ENCODE assay signal across 9 cellular contexts in the genomic region with DNA sequence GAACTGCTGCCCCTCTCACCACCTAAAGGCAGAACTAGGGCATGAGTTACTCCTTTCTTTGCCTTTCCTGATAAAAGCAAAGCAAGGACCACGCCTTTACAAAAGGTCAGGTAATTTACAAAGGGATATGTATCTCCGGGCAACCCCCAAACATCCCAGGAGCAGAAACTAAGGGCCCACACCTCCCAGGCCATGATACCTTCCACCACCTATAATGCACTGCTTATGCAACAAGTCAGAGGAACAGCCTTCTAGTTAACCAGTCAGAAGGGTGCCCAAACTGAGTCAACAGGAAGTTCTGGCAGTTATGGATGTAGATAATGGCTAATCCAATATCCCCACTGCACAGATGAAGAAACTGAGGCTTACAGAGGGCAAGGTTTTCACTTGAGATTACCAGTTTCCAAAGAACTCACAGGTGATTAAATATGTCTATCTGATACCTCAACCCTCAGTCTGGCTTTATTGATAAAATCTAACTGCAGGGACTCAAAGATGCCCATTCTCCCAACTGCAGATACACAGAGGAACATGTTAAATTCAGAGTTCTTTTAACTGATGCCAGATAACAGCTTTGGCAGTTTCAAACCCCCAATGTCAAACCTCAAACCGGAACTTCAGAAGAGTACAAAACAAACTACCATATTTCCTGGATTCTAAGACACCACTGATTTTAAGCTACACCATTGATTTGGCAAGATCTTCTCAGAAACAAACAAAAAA. TPM values are rescaled to one million over a fixed set of nuclear protein-coding genes. Genes with fewer than 3 reads are reported as not detected.
DNase-seq lines count a peak whose midpoint lies in the region; ATAC-seq, FAIRE-seq and TF ChIP-seq lines count a peak whose summit lies in the region.
"Had no signal": no experiment of that assay in that cellular context is flagged by ENCODE, and none has a peak within 500 bp of the region (broad histone marks: within the 10 kb centered on the region; RNA-seq: fewer than 3 reads in every experiment).

No MANE protein-coding gene starts in this region.

- H3K4me1 ChIP-seq in BLaER1 treated with 17β-estradiol and CSF1 and Interleukin-3, amounts not matched to agents 10 nM and 100 nM = peaks cover 100% of the 10 kb centered on the region in 10 experiments
- H3K4me1 ChIP-seq in GM12878 (ENCODE audit: control insufficient read depth, insufficient read depth, low read length) (peaks cover 91% of the 10 kb centered on the region), muscle layer of duodenum (ENCODE audit: control insufficient read depth in 1 of 2, insufficient read depth in 2 of 2, low read length in 2 of 2) (peaks cover 70 to 93% of the 10 kb centered on the region in 2 donors), BE2C (no peaks in the 10 kb centered on the region; the same call in 1 of the 2 replicates)

- peaks cover 0 to 13% (median 0%) of the 10 kb centered on the region in 11 experiments; a peak in 4 of 22 replicates for H4K20me1 ChIP-seq in BLaER1 treated with 17β-estradiol and CSF1 and Interleukin-3, amounts not matched to agents 10 nM and 100 nM
- no peaks in the 10 kb centered on the region for H4K20me1 ChIP-seq in GM12878 (ENCODE audit: control insufficient read depth, insufficient read depth)

- SMC1A ChIA-PET in GM12878 (lab: Charles Lee; ENCODE audit: uncharacterized antibody, unreplicated experiment) = interaction anchor here (0.8 to 9.7 kb wide), 6 partner anchors 9 to 118 kb away, joined by 3 to 92 read pairs (median 8); a partner anchor contains a TSS

- ATAC-seq in GM12878 = peak; percentile 6; the same call in 2 of the 3 replicates

- FAIRE-seq in GM12878 (lab: Jason Lieb, UNC) = no peak

- H3K9me3 ChIP-seq in BLaER1 treated with 17β-estradiol and CSF1 and Interleukin-3, amounts not matched to agents 10 nM and 100 nM (replicated peaks in 1 of 11) = no peaks in the 10 kb centered on the region
- H3K9me3 ChIP-seq in KOPT-K1 (ENCODE audit: insufficient read depth, low read length, poor library complexity, severe bottlenecking) (no peaks in the 10 kb centered on the region), GM12878 (replicated peaks; ENCODE audit: control insufficient read depth, insufficient read depth, low read length) (no peaks in the 10 kb centered on the region), muscle layer of duodenum (ENCODE audit: control insufficient read depth in 1 of 2, low read length in 2 of 2) (no peaks in the 10 kb centered on the region), BE2C (no peaks in the 10 kb centered on the region)

- H3K9ac ChIP-seq in BLaER1 treated with 17β-estradiol and CSF1 and Interleukin-3, amounts not matched to agents 10 nM and 100 nM = peak overlapping the region; percentile 57 to 83 (median 78)
- peak overlapping the region; percentile 82 for H3K9ac ChIP-seq in GM12878 (ENCODE audit: control insufficient read depth, insufficient read depth, low read length)

- H3K36me3 ChIP-seq in BLaER1 treated with 17β-estradiol and CSF1 and Interleukin-3, amounts not matched to agents 10 nM and 100 nM = peaks cover 0 to 9% (median 0%) of the 10 kb centered on the region in 11 experiments; a peak in 5 of 22 replicates
- peaks cover 29% of the 10 kb centered on the region for H3K36me3 ChIP-seq in KOPT-K1 (ENCODE audit: insufficient read depth, low read length)
- H3K36me3 ChIP-seq in GM12878 (ENCODE audit: control insufficient read depth in 2 of 2, insufficient read depth in 2 of 2, low read length in 1 of 2) = peaks cover 15 to 19% of the 10 kb centered on the region in 2 experiments; a peak in 3 of 4 replicates
- H3K36me3 ChIP-seq in muscle layer of duodenum (ENCODE audit: control insufficient read depth in 1 of 2, insufficient read depth in 2 of 2, low read length in 2 of 2) = peaks cover 4 to 12% of the 10 kb centered on the region in 2 donors
- no peaks in the 10 kb centered on the region for H3K36me3 ChIP-seq in BE2C
- peaks cover under 1% of the 10 kb centered on the region for H3K36me3 ChIP-seq in brain microvascular endothelial cell (replicated peaks)

- in situ Hi-C loops in GM12878 (cut with MboI) (no loop called here), brain microvascular endothelial cell (cut with HindIII; ENCODE audit: low pct_ligation_motif_present, low sequenced_read_pairs) (no loop called here)

- H3K4me2 ChIP-seq in BLaER1 treated with 17β-estradiol and CSF1 and Interleukin-3, amounts not matched to agents 10 nM and 100 nM = peak overlapping the region; percentile 86 to 98 (median 95)
- peak overlapping the region; percentile 99 for H3K4me2 ChIP-seq in GM12878 (ENCODE audit: control insufficient read depth, insufficient read depth)

- H3K79me2 ChIP-seq in GM12878 (ENCODE audit: control insufficient read depth, insufficient read depth, low read length) = peaks cover 57% of the 10 kb centered on the region

- intact Hi-C loops in GM12878 (cut with micrococcal nuclease; ENCODE audit: unreplicated experiment) = loop anchor here (2.0 kb wide), 1 partner anchor 17 kb away; a partner anchor contains a TSS

- no peak for TF ChIP-seq RAD21 in GM12878 (IDR thresholded peaks at IDR 0.05; ENCODE audit: insufficient read depth, low read depth, low read length)

- TF ChIP-seq EP300 in GM12878 (IDR thresholded peaks at IDR 0.05; ENCODE audit: borderline replicate concordance in 1 of 2, control insufficient read depth in 1 of 2, low read depth in 2 of 2, low read length in 2 of 2) = no peak

- no peak overlapping the region; the same call in 1 of the 2 replicates for H2AFZ ChIP-seq in GM12878 (ENCODE audit: control insufficient read depth, low read depth, low read length)

- RAD21 ChIA-PET in GM12878 (lab: Charles Lee; ENCODE audit: unreplicated experiment) = interaction anchor here (1.1 to 8.2 kb wide), 7 partner anchors 7 to 118 kb away, joined by 3 to 88 read pairs (median 7); a partner anchor contains a TSS

- no peaks in the 10 kb centered on the region for H3K27me3 ChIP-seq in BLaER1 treated with 17β-estradiol and CSF1 and Interleukin-3, amounts not matched to agents 10 nM and 100 nM
- H3K27me3 ChIP-seq in GM12878 (replicated peaks in 1 of 2; ENCODE audit: control insufficient read depth in 2 of 2, insufficient read depth in 2 of 2, low read length in 1 of 2) (no peaks in the 10 kb centered on the region), muscle layer of duodenum (ENCODE audit: low read depth, low read length) (no peaks in the 10 kb centered on the region), BE2C (no peaks in the 10 kb centered on the region), brain microvascular endothelial cell (replicated peaks) (no peaks in the 10 kb centered on the region)

- no peak for TF ChIP-seq POLR2A in GM12878 (IDR thresholded peaks at IDR 0.05; ENCODE audit: low read depth, low read length)

- CTCF ChIA-PET in GM12878 (lab: Yijun Ruan, JAX) = interaction anchor here (1.0 to 18.4 kb wide), 4 partner anchors 8 to 81 kb away, joined by 4 to 177 read pairs (median 8); a partner anchor contains a TSS

- POLR2A ChIA-PET in GM12878 (lab: Charles Lee) = interaction anchor here (1.6 to 16.1 kb wide), 3 partner anchors 9 to 117 kb away, joined by 6 to 198 read pairs (median 13); a partner anchor contains a TSS

- TF ChIP-seq CTCF in GM12878 (IDR thresholded peaks at IDR 0.05 in 2 of 3, conservative IDR thresholded peaks at IDR 0.05 in 1 of 3; ENCODE audit: control insufficient read depth in 2 of 3, extremely low read depth in 1 of 3, insufficient read depth in 1 of 3, low read depth in 3 of 3, low read length in 3 of 3) (no peak), BE2C (IDR thresholded peaks at IDR 0.05; ENCODE audit: low read depth, low read length) (no peak), brain microvascular endothelial cell (IDR thresholded peaks at IDR 0.05; ENCODE audit: low read depth, low read length, missing control alignments) (no peak)

- H3K27ac ChIP-seq in BLaER1 treated with 17β-estradiol and CSF1 and Interleukin-3, amounts not matched to agents 10 nM and 100 nM = peak overlapping the region; percentile 73 to 94 (median 87); a peak in 21 of 22 replicates
- H3K27ac ChIP-seq in KOPT-K1 (ENCODE audit: low read depth, low read length, poor library complexity, severe bottlenecking) = peak overlapping the region; percentile 100
- peak overlapping the region; percentile 96 for H3K27ac ChIP-seq in GM12878 (ENCODE audit: control insufficient read depth, insufficient read depth)
- peak overlapping the region; percentile 58 for H3K27ac ChIP-seq in muscle layer of duodenum (ENCODE audit: low read length)
- H3K27ac ChIP-seq in brain microvascular endothelial cell = no peak overlapping the region

- 0% methylated on average over 3 of the region's 3 CpGs for WGBS in GM12878 (ENCODE audit: insufficient coverage, insufficient replicate concordance, low lambda C conversion rate, missing lambda C conversion rate)

- TSS peak; percentile 89 for BruUV-seq in GM12878 (replicated peaks; lab: Mats Ljungman, UMichigan)

- DNase-seq in GM12878 (ENCODE audit: low read depth, low spot score) = no peak
- no peak for DNase-seq in BE2C
- no peak for DNase-seq in brain microvascular endothelial cell
- DNase-seq in stimulated activated CD4-positive, alpha-beta T cell treated with anti-CD3 and anti-CD28 coated beads, Interleukin-2, amount 100 ng/mL, for 48 hours = no peak
- DNase-seq in NCI-H446 (lab: John Stamatoyannopoulos, UW) = no peak
- DNase-seq: retina had no signal

- peak overlapping the region in 9 of 10 experiments; percentile 24 to 58 (median 49); a peak in 17 of 20 replicates for H3K4me3 ChIP-seq in BLaER1 treated with 17β-estradiol and CSF1 and Interleukin-3, amounts not matched to agents 10 nM and 100 nM
- H3K4me3 ChIP-seq in GM12878 (peak overlapping the region; percentile 51), muscle layer of duodenum (ENCODE audit: low read depth in 1 of 2, low read length in 2 of 2) (peak overlapping the region; percentile 13 to 33), BE2C (ENCODE audit: low read depth, low read length) (no peak overlapping the region), brain microvascular endothelial cell (ENCODE audit: low read depth, low read length) (no peak overlapping the region)

RNA-seq across cellular contexts. Expression of a gene that starts 16.8 kb away (rescaled TPM):
- total RNA-seq in GM12878 (2013; cell fraction: nucleolus; rRNA removed) = 3.6 and 4.4 TPM in 2 replicates
- 5.3 and 5.9 TPM in 2 replicates for total RNA-seq in GM12878 (2014; rRNA removed)
- total RNA-seq in GM12878 (2014; rRNA removed; fragmentation: Illumina TruSeq; extraction: Trizol) = 1.2 and 2.4 TPM in 2 replicates
- total RNA-seq in GM12878 (2021) = 6.0 and 9.1 TPM in 2 replicates
- 1.9 TPM for polyA plus RNA-seq in GM12878 (2011; ENCODE audit: low read depth)
- polyA plus RNA-seq in GM12878 (2011; rRNA removed) = 0.65 and 1.6 TPM in 2 replicates
- polyA plus RNA-seq in GM12878 (2011; cell fraction: cytosol; rRNA removed) = 2.1 and 2.4 TPM in 2 replicates
- 8.4 and 11.5 TPM in 2 replicates for polyA plus RNA-seq in GM12878 (2011; cell fraction: nucleus; rRNA removed)
- 5.7 and 6.0 TPM in 2 replicates for polyA plus RNA-seq in GM12878 (2012)
- 0.25 and 1.9 TPM in 2 replicates for polyA plus RNA-seq in GM12878 (2014; fragmentation: Illumina TruSeq; extraction: Trizol)
- polyA plus RNA-seq in GM12878 (2014; fragmentation: Nextera tagmentation; extraction: Ambion mirVana) = 1 to 10 TPM in 1 of 2 experiments, under 1 TPM in 1; 0.31 to 1.2 TPM
- 5.5 and 6.3 TPM in 2 replicates for polyA plus RNA-seq in GM12878 (2014; rRNA removed)
- polyA plus RNA-seq in GM12878 (2016; fragmentation: Nextera tagmentation; extraction: Ambion mirVana) = 1 to 10 TPM; 4.2 to 5.3 TPM
- 1.6 and 2.1 TPM in 2 replicates for polyA minus RNA-seq in GM12878 (2011; rRNA and poly(A)+ RNA removed)
- polyA minus RNA-seq in GM12878 (2011; cell fraction: cytosol; rRNA and poly(A)+ RNA removed) = not detected in 2 replicates
- polyA minus RNA-seq in GM12878 (2011; cell fraction: nucleus; rRNA and poly(A)+ RNA removed) = 5.4 and 7.1 TPM in 2 replicates
- polyA plus RNA-seq in BE2C (2012; ENCODE audit: insufficient read depth, insufficient read length, low read depth) = 3.8 TPM

RNA-seq across cellular contexts. Expression of a gene that starts 20.7 kb away (rescaled TPM):
- 26.9 and 32.1 TPM in 2 replicates for total RNA-seq in GM12878 (2013; cell fraction: nucleolus; rRNA removed)
- total RNA-seq in GM12878 (2014; rRNA removed) (14.1 and 16.3 TPM in 2 replicates), GM12878 (2014; rRNA removed; fragmentation: Illumina TruSeq; extraction: Trizol) (8.5 and 8.6 TPM in 2 replicates), GM12878 (2021) (22.2 and 24.3 TPM in 2 replicates)
- 3.8 TPM for polyA plus RNA-seq in GM12878 (2011; ENCODE audit: low read depth)
- polyA plus RNA-seq in GM12878 (2011; rRNA removed) (10.3 and 14.4 TPM in 2 replicates), GM12878 (2014; fragmentation: Illumina TruSeq; extraction: Trizol) (2.0 and 7.9 TPM in 2 replicates), GM12878 (2014; fragmentation: Nextera tagmentation; extraction: Ambion mirVana) (under 1 TPM; 0.27 to 0.82 TPM), GM12878 (2014; rRNA removed) (25.7 and 27.8 TPM in 2 replicates), GM12878 (2016; fragmentation: Nextera tagmentation; extraction: Ambion mirVana) (10 to 100 TPM; 17.4 to 20.8 TPM)
- 18.2 and 21.6 TPM in 2 replicates for polyA plus RNA-seq in GM12878 (2011; cell fraction: cytosol; rRNA removed)
- polyA plus RNA-seq in GM12878 (2011; cell fraction: nucleus; rRNA removed) = 63.9 and 67.2 TPM in 2 replicates
- polyA plus RNA-seq in GM12878 (2012) = 13.5 and 16.9 TPM in 2 replicates
- 12.7 and 20.9 TPM in 2 replicates for polyA minus RNA-seq in GM12878 (2011; rRNA and poly(A)+ RNA removed)
- polyA minus RNA-seq in GM12878 (2011; cell fraction: cytosol; rRNA and poly(A)+ RNA removed) = 5.5 and 7.1 TPM in 2 replicates
- polyA minus RNA-seq in GM12878 (2011; cell fraction: nucleus; rRNA and poly(A)+ RNA removed) = 13.3 and 25.6 TPM in 2 replicates
- 2.9 TPM for polyA plus RNA-seq in BE2C (2012; ENCODE audit: insufficient read depth, insufficient read length, low read depth)

RNA-seq across cellular contexts. Expression of a gene that starts 39.4 kb away (rescaled TPM):
- total RNA-seq in GM12878 (2013; cell fraction: nucleolus; rRNA removed) = 0.27 and 0.33 TPM in 2 replicates
- 0.93 and 1.4 TPM in 2 replicates for total RNA-seq in GM12878 (2014; rRNA removed)
- total RNA-seq in GM12878 (2014; rRNA removed; fragmentation: Illumina TruSeq; extraction: Trizol) = 0.45 and 0.51 TPM in 2 replicates
- total RNA-seq in GM12878 (2021) = 1.1 and 1.2 TPM in 2 replicates
- 0.13 TPM for polyA plus RNA-seq in GM12878 (2011; ENCODE audit: low read depth)
- 0.13 and 0.29 TPM in 2 replicates for polyA plus RNA-seq in GM12878 (2011; rRNA removed)
- polyA plus RNA-seq in GM12878 (2011; cell fraction: cytosol; rRNA removed) = 0.33 and 0.48 TPM in 2 replicates
- polyA plus RNA-seq in GM12878 (2011; cell fraction: nucleus; rRNA removed) = 0.41 and 1.0 TPM in 2 replicates
- polyA plus RNA-seq in GM12878 (2012) = 0.27 and 0.39 TPM in 2 replicates
- 0.21 TPM in 1 of 2 replicates, not detected in the other for polyA plus RNA-seq in GM12878 (2014; fragmentation: Illumina TruSeq; extraction: Trizol)
- under 1 TPM; 0.06 to 0.15 TPM for polyA plus RNA-seq in GM12878 (2014; fragmentation: Nextera tagmentation; extraction: Ambion mirVana)
- 0.79 TPM in 2 replicates for polyA plus RNA-seq in GM12878 (2014; rRNA removed)
- polyA plus RNA-seq in GM12878 (2016; fragmentation: Nextera tagmentation; extraction: Ambion mirVana) = 1 to 10 TPM in 1 of 2 experiments, under 1 TPM in 1; 0.72 to 1.4 TPM
- polyA minus RNA-seq in GM12878 (2011; rRNA and poly(A)+ RNA removed) = 0.67 TPM in 1 of 2 replicates, not detected in the other
- polyA minus RNA-seq in GM12878 (2011; cell fraction: cytosol; rRNA and poly(A)+ RNA removed) = not detected in 2 replicates
- 0.97 and 1.2 TPM in 2 replicates for polyA minus RNA-seq in GM12878 (2011; cell fraction: nucleus; rRNA and poly(A)+ RNA removed)
- not detected for polyA plus RNA-seq in BE2C (2012; ENCODE audit: insufficient read depth, insufficient read length, low read depth)

RNA-seq across cellular contexts. Expression of a gene that starts 50.6 kb away (rescaled TPM):
- 108 and 121 TPM in 2 replicates for total RNA-seq in GM12878 (2013; cell fraction: nucleolus; rRNA removed)
- total RNA-seq in GM12878 (2014; rRNA removed) (47.1 and 56.1 TPM in 2 replicates), GM12878 (2014; rRNA removed; fragmentation: Illumina TruSeq; extraction: Trizol) (14.9 and 16.9 TPM in 2 replicates), GM12878 (2021) (222 and 239 TPM in 2 replicates)
- 32.3 TPM for polyA plus RNA-seq in GM12878 (2011; ENCODE audit: low read depth)
- polyA plus RNA-seq in GM12878 (2011; rRNA removed) (7.8 and 28.1 TPM in 2 replicates), GM12878 (2014; fragmentation: Illumina TruSeq; extraction: Trizol) (44.7 and 78.9 TPM in 2 replicates), GM12878 (2014; fragmentation: Nextera tagmentation; extraction: Ambion mirVana) (10 to 100 TPM; 10.4 to 13.4 TPM), GM12878 (2014; rRNA removed) (35.8 and 63.6 TPM in 2 replicates), GM12878 (2016; fragmentation: Nextera tagmentation; extraction: Ambion mirVana) (100 to 1,000 TPM; 170 to 190 TPM)
- polyA plus RNA-seq in GM12878 (2011; cell fraction: cytosol; rRNA removed) = 20.4 and 35.7 TPM in 2 replicates
- polyA plus RNA-seq in GM12878 (2011; cell fraction: nucleus; rRNA removed) = 51.1 and 94.1 TPM in 2 replicates
- 64.7 and 99.8 TPM in 2 replicates for polyA plus RNA-seq in GM12878 (2012)
- polyA minus RNA-seq in GM12878 (2011; rRNA and poly(A)+ RNA removed) = 50.6 and 52.5 TPM in 2 replicates
- polyA minus RNA-seq in GM12878 (2011; cell fraction: cytosol; rRNA and poly(A)+ RNA removed) = 50.0 and 80.6 TPM in 2 replicates
- 41.3 and 62.6 TPM in 2 replicates for polyA minus RNA-seq in GM12878 (2011; cell fraction: nucleus; rRNA and poly(A)+ RNA removed)
- 394 TPM for polyA plus RNA-seq in BE2C (2012; ENCODE audit: insufficient read depth, insufficient read length, low read depth)

RNA-seq across cellular contexts. Expression of a gene that starts 50.7 kb away (rescaled TPM):
- 2.2 and 3.5 TPM in 2 replicates for total RNA-seq in GM12878 (2013; cell fraction: nucleolus; rRNA removed)
- total RNA-seq in GM12878 (2014; rRNA removed) (2.0 and 2.7 TPM in 2 replicates), GM12878 (2014; rRNA removed; fragmentation: Illumina TruSeq; extraction: Trizol) (0.37 and 0.72 TPM in 2 replicates), GM12878 (2021) (1.4 and 1.5 TPM in 2 replicates)
- polyA plus RNA-seq in GM12878 (2011; ENCODE audit: low read depth) = 0.54 TPM
- polyA plus RNA-seq in GM12878 (2011; rRNA removed) (0.40 and 1.0 TPM in 2 replicates), GM12878 (2014; fragmentation: Illumina TruSeq; extraction: Trizol) (0.08 and 0.81 TPM in 2 replicates), GM12878 (2014; fragmentation: Nextera tagmentation; extraction: Ambion mirVana) (under 1 TPM; 0.10 to 0.46 TPM), GM12878 (2014; rRNA removed) (2.0 and 2.8 TPM in 2 replicates), GM12878 (2016; fragmentation: Nextera tagmentation; extraction: Ambion mirVana) (1 to 10 TPM; 1.9 to 2.8 TPM)
- 1.3 and 2.5 TPM in 2 replicates for polyA plus RNA-seq in GM12878 (2011; cell fraction: cytosol; rRNA removed)
- 3.6 and 4.0 TPM in 2 replicates for polyA plus RNA-seq in GM12878 (2011; cell fraction: nucleus; rRNA removed)
- polyA plus RNA-seq in GM12878 (2012) = 1.1 and 1.2 TPM in 2 replicates
- 0.93 and 1.0 TPM in 2 replicates for polyA minus RNA-seq in GM12878 (2011; rRNA and poly(A)+ RNA removed)
- polyA minus RNA-seq in GM12878 (2011; cell fraction: cytosol; rRNA and poly(A)+ RNA removed) = 1.7 TPM in 1 of 2 replicates, not detected in the other
- polyA minus RNA-seq in GM12878 (2011; cell fraction: nucleus; rRNA and poly(A)+ RNA removed) = 1.9 and 3.1 TPM in 2 replicates
- polyA plus RNA-seq in BE2C (2012; ENCODE audit: insufficient read depth, insufficient read length, low read depth) = 3.4 TPM

Comparison
In these comparisons a context has a peak if more than half of its experiments do, and no peak if none do; other contexts are left out.
1. H3K4me3 ChIP-seq: peak in BLaER1 treated with 17β-estradiol and CSF1 and Interleukin-3, amounts not matched to agents 10 nM and 100 nM (9 of 10), GM12878 (single experiment) and muscle layer of duodenum (2 of 2); none in BE2C (single experiment) and brain microvascular endothelial cell (single experiment).